Comparison of ENCODE assay signal across 1 cellular context in genomic region chr6:41895300-41896233, GRCh38.
TF ChIP-seq lines count a peak whose summit lies in the region.

Gene USP49, minus strand, starts transcription at chr6:41895375. Its CDS starts 88,392 bp downstream, at chr6:41806983.

TF ChIP-seq in HepG2, 621 proteins besides CTCF, POLR2A, EP300 and RAD21 (continued from another document and continues in another):
- TF ChIP-seq ZBTB20 (CRISPR knock-in tag; IDR thresholded peaks at IDR 0.05; ENCODE audit: borderline replicate concordance, low read depth) (no peak), ZGPAT (CRISPR knock-in tag; IDR thresholded peaks at IDR 0.05) (0 out of 2 replicates have a peak, but pooled peaks have one; percentile 13), PRDM15 (CRISPR knock-in tag; IDR thresholded peaks at IDR 0.05) (no peak), RBFOX2 (IDR thresholded peaks at IDR 0.05; ENCODE audit: low read depth, low read length) (peak; percentile 63), HMG20B (CRISPR knock-in tag; conservative IDR thresholded peaks at IDR 0.05) (no peak), MYPOP (CRISPR knock-in tag; IDR thresholded peaks at IDR 0.05) (peak; percentile 100), NAIF1 (CRISPR knock-in tag; IDR thresholded peaks at IDR 0.05; ENCODE audit: borderline replicate concordance) (peak; percentile 100), TRAFD1 (CRISPR knock-in tag; IDR thresholded peaks at IDR 0.05; ENCODE audit: borderline replicate concordance) (no peak), ZUFSP (CRISPR knock-in tag; IDR thresholded peaks at IDR 0.05; ENCODE audit: borderline replicate concordance) (no peak), NCOR1 (IDR thresholded peaks at IDR 0.05; ENCODE audit: borderline replicate concordance, low read length) (peak; percentile 44; the same call in 1 of the 2 replicates), GMEB1 (CRISPR knock-in tag; IDR thresholded peaks at IDR 0.05; ENCODE audit: borderline replicate concordance) (peak; percentile 83), ARID4A (CRISPR knock-in tag; IDR thresholded peaks at IDR 0.05; ENCODE audit: borderline replicate concordance) (peak; percentile 82; the same call in 1 of the 2 replicates), TFAP4 (IDR thresholded peaks at IDR 0.05; ENCODE audit: borderline replicate concordance, low read depth) (peak; percentile 90), ZNF335 (CRISPR knock-in tag; IDR thresholded peaks at IDR 0.05) (no peak), ZNF570 (CRISPR knock-in tag; IDR thresholded peaks at IDR 0.05; ENCODE audit: borderline replicate concordance) (no peak), CEBPB (IDR thresholded peaks at IDR 0.05; ENCODE audit: borderline replicate concordance, low read depth, low read length) (peak; percentile 42; the same call in 1 of the 2 replicates), U2AF2 (IDR thresholded peaks at IDR 0.05; ENCODE audit: low read depth, low read length) (0 out of 2 replicates have a peak, but pooled peaks have one; percentile 58), FOSL2 (CRISPR knock-in tag; IDR thresholded peaks at IDR 0.05) (no peak), KDM5A (IDR thresholded peaks at IDR 0.05; ENCODE audit: borderline replicate concordance, low read length) (peak; percentile 66; the same call in 1 of the 2 replicates), FOXA3 (CRISPR knock-in tag; IDR thresholded peaks at IDR 0.05) (no peak), KLF16 (CRISPR knock-in tag; IDR thresholded peaks at IDR 0.05) (no peak), GABPB1 (CRISPR knock-in tag; IDR thresholded peaks at IDR 0.05) (peak; percentile 62; the same call in 1 of the 2 replicates), RBM22 (optimal IDR thresholded peaks at IDR 0.05; ENCODE audit: low read length) (no peak), HNF4A (CRISPR knock-in tag; IDR thresholded peaks at IDR 0.05) (0 out of 2 replicates have a peak, but pooled peaks have one; percentile 45), GATAD1 (CRISPR knock-in tag; IDR thresholded peaks at IDR 0.05) (peak; percentile 44; the same call in 1 of the 2 replicates), ZNF7 (CRISPR knock-in tag; IDR thresholded peaks at IDR 0.05) (no peak), ZNF446 (CRISPR knock-in tag; IDR thresholded peaks at IDR 0.05) (no peak), ELF4 (CRISPR knock-in tag; IDR thresholded peaks at IDR 0.05; ENCODE audit: borderline replicate concordance) (0 out of 2 replicates have a peak, but pooled peaks have one; percentile 54), ZKSCAN5 (CRISPR knock-in tag; IDR thresholded peaks at IDR 0.05) (no peak), LCORL (IDR thresholded peaks at IDR 0.05) (no peak), LCORL (CRISPR knock-in tag; IDR thresholded peaks at IDR 0.05) (peak; percentile 49), ZFP91 (CRISPR knock-in tag; IDR thresholded peaks at IDR 0.05; ENCODE audit: borderline replicate concordance) (peak; percentile 99), PHB2 (IDR thresholded peaks at IDR 0.05; ENCODE audit: partially characterized antibody) (no peak), TCF7L2 (IDR thresholded peaks at IDR 0.05; ENCODE audit: low read depth, low read length) (no peak), HDAC1 (CRISPR knock-in tag; IDR thresholded peaks at IDR 0.05) (peak; percentile 66), ZBTB25 (CRISPR knock-in tag; IDR thresholded peaks at IDR 0.05) (peak; percentile 27; the same call in 1 of the 2 replicates), ZBTB14 (CRISPR knock-in tag; IDR thresholded peaks at IDR 0.05) (no peak), SRY (CRISPR knock-in tag; IDR thresholded peaks at IDR 0.05) (peak; percentile 78; the same call in 1 of the 2 replicates)
